19 cellular contexts compared by ENCODE assay signal in the genomic region with DNA sequence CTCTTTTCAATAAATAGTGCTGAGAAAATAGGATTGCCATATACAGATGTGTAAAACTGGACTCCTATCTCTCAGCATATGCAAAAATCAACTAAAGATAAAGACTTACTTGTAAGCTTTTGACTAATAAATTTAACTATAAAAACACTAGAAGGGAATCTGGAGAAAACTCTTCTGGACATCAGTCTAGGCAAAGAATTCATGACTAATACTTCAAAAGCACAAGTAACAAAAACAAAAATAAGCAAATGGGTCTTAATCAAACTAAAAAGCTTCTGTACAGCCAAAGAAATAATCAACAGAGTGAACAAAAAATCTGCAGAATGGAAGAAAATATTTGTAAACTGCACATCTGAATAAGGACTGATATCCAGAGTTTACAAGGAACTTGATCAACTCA.
DNase-seq lines count a peak whose midpoint lies in the region; FAIRE-seq and TF ChIP-seq lines count a peak whose summit lies in the region.
"Had no signal": no experiment of that assay in that cellular context is flagged by ENCODE, and none has a peak within 500 bp of the region (broad histone marks: within the 10 kb centered on the region; RNA-seq: fewer than 3 reads in every experiment).

No MANE protein-coding gene starts in this region.

- H3K4me3 Mint-ChIP-seq in CD14-positive monocyte = no peak overlapping the region
- H3K4me3 Mint-ChIP-seq: CD4-positive, CD25-positive, alpha-beta regulatory T cell; CD8-positive, alpha-beta memory T cell had no signal

- H3K36me3 Mint-ChIP-seq in CD14-positive monocyte = no peaks in the 10 kb centered on the region
- H3K36me3 Mint-ChIP-seq: CD4-positive, CD25-positive, alpha-beta regulatory T cell; CD8-positive, alpha-beta memory T cell had no signal

- FAIRE-seq in endometrium (lab: Jason Lieb, UNC) = peak; percentile 50
- FAIRE-seq: G401.6, GM12891, GM19239, H1, HepG2 had no signal

- H3K27me3 Mint-ChIP-seq in CD14-positive monocyte (ENCODE audit: low read depth in 3 of 3) = no peaks in the 10 kb centered on the region
- H3K27me3 Mint-ChIP-seq: CD4-positive, CD25-positive, alpha-beta regulatory T cell had no signal

- H3K4me1 Mint-ChIP-seq in CD14-positive monocyte = no peaks in the 10 kb centered on the region
- H3K4me1 Mint-ChIP-seq: CD4-positive, CD25-positive, alpha-beta regulatory T cell; CD8-positive, alpha-beta memory T cell had no signal

- DNase-seq in EH (ENCODE audit: low read depth) (peak; percentile 59), M059J (ENCODE audit: low read depth) (peak; percentile 11), CD14-positive monocyte (ENCODE audit: low spot score) (no peak), pons (ENCODE audit: low spot score) (no peak), NCI-H1436 treated with DMSO at 0.1 percent for 48 hours (lab: John Stamatoyannopoulos, UW) (no peak)
- DNase-seq in activated CD4-positive, alpha-beta T cell treated with anti-CD3 and anti-CD28 coated beads for 1 hour = no peak
- DNase-seq: 8988T; CD4-positive, CD25-positive, alpha-beta regulatory T cell; CD8-positive, alpha-beta memory T cell; COR-L47; DMS 273 treated with DMSO at 0.1 percent for 48 hours; DMS53; DND-41 had no signal

- H3K9me3 Mint-ChIP-seq in CD14-positive monocyte = peaks cover 0 to 14% (median 6%) of the 10 kb centered on the region in 7 donors

- no peak overlapping the region for H3K27ac Mint-ChIP-seq in CD14-positive monocyte
- H3K27ac Mint-ChIP-seq: CD4-positive, CD25-positive, alpha-beta regulatory T cell; CD8-positive, alpha-beta memory T cell had no signal

- intact Hi-C loops in CD14-positive monocyte (cut with micrococcal nuclease) = no loop called here

- TF ChIP-seq CTCF in CD14-positive monocyte (IDR thresholded peaks at IDR 0.05) = no peak

Comparison
In these comparisons a context has a peak if more than half of its experiments do, and no peak if none do; other contexts are left out.
1. DNase-seq: peak in EH (single experiment) and M059J (single experiment); none in CD14-positive monocyte (single experiment), pons (single experiment), NCI-H1436 treated with DMSO at 0.1 percent for 48 hours (single experiment) and activated CD4-positive, alpha-beta T cell treated with anti-CD3 and anti-CD28 coated beads for 1 hour (single experiment).